ENCODE assay signal across 9 cellular contexts in the genomic region with DNA sequence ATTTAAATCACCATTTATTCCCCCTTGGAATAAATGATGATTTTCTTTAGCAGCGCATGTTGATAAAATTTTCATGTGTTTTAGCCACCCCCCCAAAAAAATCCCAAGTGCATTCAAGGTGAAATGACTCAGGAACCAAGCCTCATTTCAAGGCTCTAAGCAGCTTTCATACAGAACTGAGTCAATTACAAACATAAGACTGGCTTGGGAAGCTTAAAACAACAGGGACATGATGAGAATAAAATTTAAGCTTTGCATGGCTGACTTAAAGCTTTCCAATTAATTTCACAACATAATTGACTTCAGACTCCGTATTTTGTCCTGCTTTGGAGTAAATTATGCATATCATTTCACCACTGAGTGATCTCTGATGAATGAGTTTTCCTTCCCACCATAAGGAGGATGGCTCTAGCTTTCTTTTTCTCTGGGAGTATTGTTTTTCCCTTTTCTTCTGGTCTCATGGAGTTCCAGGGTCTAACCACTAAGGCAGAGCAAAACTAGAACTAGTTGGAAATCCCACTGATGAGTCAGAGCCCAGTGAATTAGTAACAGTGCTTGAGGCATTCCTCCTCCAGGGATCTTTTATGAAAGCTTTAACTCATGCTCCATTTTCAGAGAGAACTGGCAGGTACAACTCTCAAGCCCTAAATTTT.
A peak's percentile ranks its signal among the peaks of the same experiment; 100 is the strongest.
DNase-seq lines count a peak whose midpoint lies in the region; ATAC-seq and TF ChIP-seq lines count a peak whose summit lies in the region.
"Had no signal": no experiment of that assay in that cellular context is flagged by ENCODE, and none has a peak within 500 bp of the region (broad histone marks: within the 10 kb centered on the region; RNA-seq: fewer than 3 reads in every experiment).

No MANE protein-coding gene starts in this region.

- ATAC-seq in activated naive CD8-positive, alpha-beta T cell treated with anti-CD3 and anti-CD28 coated beads, Interleukin-2, amount 50 U/mL, for 24 hours, result peak; percentile 8
- ATAC-seq in GM21825 (IDR thresholded peaks at IDR 0.05; ENCODE audit: unreplicated experiment), result no peak

- TF ChIP-seq CTCF in AG09319 (IDR thresholded peaks at IDR 0.05; ENCODE audit: low read depth, low read length), result no peak
- no peak for TF ChIP-seq CTCF in kidney epithelial cell (IDR thresholded peaks at IDR 0.05; ENCODE audit: insufficient read depth, low read length, poor library complexity, severe bottlenecking)

- no peaks in the 10 kb centered on the region for H3K27me3 ChIP-seq in kidney epithelial cell (ENCODE audit: control insufficient read depth, insufficient read depth, low read length)

- H3K4me1 Mint-ChIP-seq in activated naive CD8-positive, alpha-beta T cell treated with anti-CD3 and anti-CD28 coated beads, Interleukin-2, amount 50 U/mL, for 24 hours, result peaks cover 58% of the 10 kb centered on the region

- no peaks in the 10 kb centered on the region for H3K27me3 Mint-ChIP-seq in activated naive CD8-positive, alpha-beta T cell treated with anti-CD3 and anti-CD28 coated beads, Interleukin-2, amount 50 U/mL, for 24 hours

- DNase-seq in AG09319 (ENCODE audit: extremely low read depth, low read depth) (peak; percentile 70), HT-29 (ENCODE audit: low spot score) (peak; percentile 58), kidney epithelial cell (ENCODE audit: low read depth) (peak; percentile 92), G401 (ENCODE audit: low spot score) (no peak), posterior vena cava (ENCODE audit: low spot score) (no peak)
- no peak for DNase-seq in activated naive CD8-positive, alpha-beta T cell treated with anti-CD3 and anti-CD28 coated beads, Interleukin-2, amount 50 U/mL, for 24 hours
- no peak for DNase-seq in activated CD4-positive, alpha-beta T cell treated with anti-CD3 and anti-CD28 coated beads for 4 hours

- H3K9me3 Mint-ChIP-seq in activated naive CD8-positive, alpha-beta T cell treated with anti-CD3 and anti-CD28 coated beads, Interleukin-2, amount 50 U/mL, for 24 hours, result peaks cover 20% of the 10 kb centered on the region

- no peaks in the 10 kb centered on the region for H3K36me3 ChIP-seq in kidney epithelial cell (ENCODE audit: control insufficient read depth, insufficient read depth, low read length)

- peaks cover 3% of the 10 kb centered on the region for H3K36me3 Mint-ChIP-seq in activated naive CD8-positive, alpha-beta T cell treated with anti-CD3 and anti-CD28 coated beads, Interleukin-2, amount 50 U/mL, for 24 hours (ENCODE audit: low read depth)

- H3K27ac Mint-ChIP-seq in activated naive CD8-positive, alpha-beta T cell treated with anti-CD3 and anti-CD28 coated beads, Interleukin-2, amount 50 U/mL, for 24 hours, result peak overlapping the region; percentile 88

- peak overlapping the region; percentile 43 for H3K4me3 Mint-ChIP-seq in activated naive CD8-positive, alpha-beta T cell treated with anti-CD3 and anti-CD28 coated beads, Interleukin-2, amount 50 U/mL, for 24 hours

- no peak overlapping the region for H3K4me3 ChIP-seq in kidney epithelial cell (ENCODE audit: low read depth, low read length)
- H3K4me3 ChIP-seq: coronary artery had no signal

- in situ Hi-C loops in G401 (cut with HindIII; ENCODE audit: low sequenced_read_pairs), result no loop called here

- intact Hi-C loops in posterior vena cava (cut with DNase I), result no loop called here

Comparison
In these comparisons a context has a peak if more than half of its experiments do, and no peak if none do; other contexts are left out.
1. DNase-seq: peak in AG09319 (single experiment), HT-29 (single experiment) and kidney epithelial cell (single experiment); none in activated naive CD8-positive, alpha-beta T cell treated with anti-CD3 and anti-CD28 coated beads, Interleukin-2, amount 50 U/mL, for 24 hours (single experiment), G401 (single experiment), posterior vena cava (single experiment) and activated CD4-positive, alpha-beta T cell treated with anti-CD3 and anti-CD28 coated beads for 4 hours (0 of 2).